ENCODE assay signal across 15 cellular contexts in genomic region chr4:108058685-108059440, GRCh38.
DNase-seq lines count a peak whose midpoint lies in the region; ATAC-seq and TF ChIP-seq lines count a peak whose summit lies in the region.
"Had no signal": no experiment of that assay in that cellular context is flagged by ENCODE, and none has a peak within 500 bp of the region (broad histone marks: within the 10 kb centered on the region; RNA-seq: fewer than 3 reads in every experiment).

No MANE protein-coding gene starts in this region.

- H3K36me3 Mint-ChIP-seq in CD8-positive, alpha-beta T cell: peaks cover 75% of the 10 kb centered on the region
- H3K36me3 Mint-ChIP-seq in activated CD4-positive, alpha-beta memory T cell treated with anti-CD3 and anti-CD28 coated beads for 36 hours: peaks cover 26% of the 10 kb centered on the region

- CTCF ChIA-PET in CD8-positive, alpha-beta T cell (lab: Charles Lee): interaction anchor here (1.0 to 3.1 kb wide), 7 partner anchors 11 to 514 kb away, joined by 3 to 14 read pairs (median 5); no protein-coding TSS in a partner anchor
- CTCF ChIA-PET in activated CD4-positive, alpha-beta memory T cell treated with anti-CD3 and anti-CD28 coated beads for 36 hours (lab: Charles Lee): interaction anchor here (0.7 to 2.2 kb wide), 5 partner anchors 15 to 514 kb away, joined by 3 to 6 read pairs (median 3); no protein-coding TSS in a partner anchor

- no peaks in the 10 kb centered on the region for H3K9me3 ChIP-seq in CD8-positive, alpha-beta T cell (ENCODE audit: low read length)
- no peaks in the 10 kb centered on the region for H3K9me3 ChIP-seq in spleen
- H3K9me3 ChIP-seq: Peyer's patch had no signal

- no peak overlapping the region for H3K4me3 ChIP-seq in CD8-positive, alpha-beta T cell (ENCODE audit: low read depth, low read length)
- no peak overlapping the region for H3K4me3 ChIP-seq in spleen
- H3K4me3 ChIP-seq: cardiac muscle cell, Peyer's patch had no signal

- POLR2A ChIA-PET in CD8-positive, alpha-beta T cell (lab: Charles Lee): interaction anchor here (0.8 to 4.2 kb wide), 8 partner anchors 9 to 102 kb away, joined by 3 to 16 read pairs (median 4); no protein-coding TSS in a partner anchor
- POLR2A ChIA-PET in activated CD4-positive, alpha-beta memory T cell treated with anti-CD3 and anti-CD28 coated beads for 36 hours (lab: Charles Lee): no interaction called here

- peak overlapping the region; percentile 81 for H3K27ac Mint-ChIP-seq in CD8-positive, alpha-beta T cell
- H3K27ac Mint-ChIP-seq in activated CD4-positive, alpha-beta memory T cell treated with anti-CD3 and anti-CD28 coated beads for 36 hours: no peak overlapping the region

- peaks cover 85% of the 10 kb centered on the region for H3K4me1 Mint-ChIP-seq in CD8-positive, alpha-beta T cell (ENCODE audit: low read depth)
- H3K4me1 Mint-ChIP-seq in activated CD4-positive, alpha-beta memory T cell treated with anti-CD3 and anti-CD28 coated beads for 36 hours (ENCODE audit: low read depth): peaks cover 44% of the 10 kb centered on the region

- H3K4me1 ChIP-seq in CD8-positive, alpha-beta T cell (ENCODE audit: insufficient read depth, low read length): peaks cover 92% of the 10 kb centered on the region
- no peaks in the 10 kb centered on the region for H3K4me1 ChIP-seq in spleen
- H3K4me1 ChIP-seq: Peyer's patch had no signal

- 84 to 94% (median 92%) methylated on average over 11 of the region's 11 CpGs for WGBS in spleen, 5 donors

- H3K9me3 Mint-ChIP-seq in CD8-positive, alpha-beta T cell: no peaks in the 10 kb centered on the region
- H3K9me3 Mint-ChIP-seq in activated CD4-positive, alpha-beta memory T cell treated with anti-CD3 and anti-CD28 coated beads for 36 hours: no peaks in the 10 kb centered on the region

- H3K36me3 ChIP-seq in CD8-positive, alpha-beta T cell (ENCODE audit: insufficient read depth, low read length): peaks cover 46% of the 10 kb centered on the region
- no peaks in the 10 kb centered on the region for H3K36me3 ChIP-seq in spleen
- H3K36me3 ChIP-seq: Peyer's patch had no signal

- no peak overlapping the region for H3K4me3 Mint-ChIP-seq in CD8-positive, alpha-beta T cell
- H3K4me3 Mint-ChIP-seq in activated CD4-positive, alpha-beta memory T cell treated with anti-CD3 and anti-CD28 coated beads for 36 hours: no peak overlapping the region

- no peak for TF ChIP-seq CTCF in CD8-positive, alpha-beta T cell (IDR thresholded peaks at IDR 0.05)
- TF ChIP-seq CTCF in VCaP (conservative IDR thresholded peaks at IDR 0.05) (no peak), spleen (IDR thresholded peaks at IDR 0.05 in 8 of 11, conservative IDR thresholded peaks at IDR 0.05 in 3 of 11) (no peak)

- no peak for DNase-seq in CD8-positive, alpha-beta T cell
- DNase-seq in HS-27A (ENCODE audit: low read depth) (peak; percentile 3), kidney tubule cell (ENCODE audit: low spot score) (peak; percentile 69), NCI-H2029 (lab: John Stamatoyannopoulos, UW) (no peak), NCI-H187 treated with DMSO at 0.1 percent for 48 hours (lab: John Stamatoyannopoulos, UW) (no peak), spleen (no peak)
- no peak for DNase-seq in activated CD4-positive, alpha-beta memory T cell treated with anti-CD3 and anti-CD28 coated beads for 36 hours
- DNase-seq: activated CD4-positive, alpha-beta T cell treated with anti-CD3 and anti-CD28 coated beads, Interleukin-2, amount 50 U/mL, for 1 hour; GDM1; midbrain; MM.1S; Peyer's patch; stimulated activated CD4-positive, alpha-beta T cell treated with anti-CD3 and anti-CD28 coated beads, Interleukin-12 subunit alpha, Interleukin-12 subunit beta, amount 100 ng/mL, for 4 hours had no signal

- intact Hi-C loops in CD8-positive, alpha-beta T cell (cut with DNase I, micrococcal nuclease): no loop called here
- intact Hi-C loops in spleen (cut with DNase I; ENCODE audit: low total_unique reads): no loop called here
- intact Hi-C loops in activated CD4-positive, alpha-beta memory T cell treated with anti-CD3 and anti-CD28 coated beads for 36 hours (cut with micrococcal nuclease): no loop called here

- ATAC-seq in CD8-positive, alpha-beta T cell: no peak

- TF ChIP-seq POLR2A in spleen (IDR thresholded peaks at IDR 0.05): no peak

- no peak overlapping the region for H3K27ac ChIP-seq in CD8-positive, alpha-beta T cell (ENCODE audit: low read depth, low read length)
- H3K27ac ChIP-seq in VCaP: peak overlapping the region; percentile 77
- H3K27ac ChIP-seq in spleen: no peak overlapping the region
- H3K27ac ChIP-seq: cardiac muscle cell, Peyer's patch had no signal

- no peaks in the 10 kb centered on the region for H3K27me3 Mint-ChIP-seq in CD8-positive, alpha-beta T cell (ENCODE audit: low read depth)
- no peaks in the 10 kb centered on the region for H3K27me3 Mint-ChIP-seq in activated CD4-positive, alpha-beta memory T cell treated with anti-CD3 and anti-CD28 coated beads for 36 hours

- H3K27me3 ChIP-seq in CD8-positive, alpha-beta T cell (ENCODE audit: insufficient read depth, low read length): no peaks in the 10 kb centered on the region
- H3K27me3 ChIP-seq in spleen (replicated peaks in 1 of 7): peaks cover 0 to 7% (median 0%) of the 10 kb centered on the region in 7 donors
- H3K27me3 ChIP-seq: cardiac muscle cell, Peyer's patch had no signal

Comparison
In these comparisons a context has a peak if more than half of its experiments do, and no peak if none do; other contexts are left out.
1. DNase-seq: peak in HS-27A (single experiment) and kidney tubule cell (single experiment); none in CD8-positive, alpha-beta T cell (0 of 7), NCI-H2029 (single experiment), NCI-H187 treated with DMSO at 0.1 percent for 48 hours (single experiment), spleen (single experiment) and activated CD4-positive, alpha-beta memory T cell treated with anti-CD3 and anti-CD28 coated beads for 36 hours (single experiment).